ENCODE assay signal across 17 cellular contexts in the genomic region with DNA sequence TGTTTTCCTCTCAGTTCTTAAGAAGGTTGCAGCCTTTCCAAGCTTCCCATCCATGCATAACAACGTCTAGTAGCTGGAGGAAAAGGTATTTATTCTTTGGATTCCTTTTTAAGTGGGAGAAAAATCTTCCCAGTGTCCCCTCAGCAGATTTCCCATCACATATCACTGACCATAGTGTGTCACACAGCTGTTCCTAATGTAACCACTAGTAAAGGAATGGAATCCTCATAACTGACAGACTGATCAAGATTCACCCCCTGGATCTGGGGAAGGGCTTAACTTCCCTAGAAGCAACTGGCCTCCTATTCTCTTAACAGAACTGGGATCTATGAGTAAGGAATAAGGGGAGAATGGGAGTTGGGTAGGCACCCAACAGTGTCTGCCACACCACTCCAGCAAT.
"Had no signal": no experiment of that assay in that cellular context is flagged by ENCODE, and none has a peak within 500 bp of the region (broad histone marks: within the 10 kb centered on the region; RNA-seq: fewer than 3 reads in every experiment).

No MANE protein-coding gene starts in this region.

- H3K4me2 ChIP-seq: hepatocyte had no signal

- H3K9me3 ChIP-seq: colonic mucosa, gastroesophageal sphincter had no signal

- H3K27me3 ChIP-seq: colonic mucosa, gastroesophageal sphincter, hepatocyte had no signal

- H3K79me2 ChIP-seq: hepatocyte had no signal

- H3K4me1 ChIP-seq: colonic mucosa, foreskin keratinocyte, gastroesophageal sphincter, heart left ventricle, left lung, lower lobe of right lung had no signal

- H3K27ac ChIP-seq: colonic mucosa, epithelial cell of prostate, foreskin keratinocyte, gastroesophageal sphincter, heart left ventricle, hepatocyte, left lung, lower lobe of right lung had no signal

- H2AFZ ChIP-seq: hepatocyte had no signal

- H3K36me3 ChIP-seq: colonic mucosa, gastroesophageal sphincter, heart left ventricle, left lung, lower lobe of right lung had no signal

- H3K4me3 ChIP-seq: colonic mucosa, gastroesophageal sphincter, heart left ventricle, hepatocyte, left lung, lower lobe of right lung had no signal

- DNase-seq: colonic mucosa; cortex of kidney; effector CD8-positive, alpha-beta T cell; effector memory CD8-positive, alpha-beta T cell; endodermal cell; erythroblast; foreskin keratinocyte; heart left ventricle; hypothalamus; left cardiac atrium; left lung; left ventricle myocardium superior; lower lobe of right lung; mesenchymal stem cell had no signal
